Comparison of ENCODE assay signal across 1 cellular context in the genomic region with DNA sequence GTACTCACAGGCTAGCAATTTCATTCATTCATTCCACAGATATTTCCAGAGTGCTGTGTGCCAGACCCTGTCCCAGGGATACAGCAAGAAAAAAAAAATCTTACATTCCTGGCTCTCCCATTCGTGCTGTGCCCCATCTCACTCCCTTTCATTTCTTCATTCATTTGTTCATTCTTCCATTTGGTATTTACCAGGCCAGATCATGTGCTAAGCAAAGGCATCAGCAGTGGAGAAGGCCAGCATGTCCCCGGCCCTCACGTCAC.
A peak's percentile ranks its signal among the peaks of the same experiment; 100 is the strongest.
TF ChIP-seq lines count a peak whose summit lies in the region.

No MANE protein-coding gene starts in this region.

TF ChIP-seq in K562, 482 proteins besides CTCF, POLR2A, EP300 and RAD21 (continued from another document):
- peak; percentile 79 for TF ChIP-seq ZNF24 (IDR thresholded peaks at IDR 0.05)
- TF ChIP-seq, protein P1, sequence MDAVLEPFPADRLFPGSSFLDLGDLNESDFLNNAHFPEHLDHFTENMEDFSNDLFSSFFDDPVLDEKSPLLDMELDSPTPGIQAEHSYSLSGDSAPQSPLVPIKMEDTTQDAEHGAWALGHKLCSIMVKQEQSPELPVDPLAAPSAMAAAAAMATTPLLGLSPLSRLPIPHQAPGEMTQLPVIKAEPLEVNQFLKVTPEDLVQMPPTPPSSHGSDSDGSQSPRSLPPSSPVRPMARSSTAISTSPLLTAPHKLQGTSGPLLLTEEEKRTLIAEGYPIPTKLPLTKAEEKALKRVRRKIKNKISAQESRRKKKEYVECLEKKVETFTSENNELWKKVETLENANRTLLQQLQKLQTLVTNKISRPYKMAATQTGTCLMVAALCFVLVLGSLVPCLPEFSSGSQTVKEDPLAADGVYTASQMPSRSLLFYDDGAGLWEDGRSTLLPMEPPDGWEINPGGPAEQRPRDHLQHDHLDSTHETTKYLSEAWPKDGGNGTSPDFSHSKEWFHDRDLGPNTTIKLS (IDR thresholded peaks at IDR 0.05; ENCODE audit: borderline replicate concordance, low read depth), result no peak
